8 cellular contexts compared by ENCODE assay signal in genomic region chr3:49121244-49121671, GRCh38. TPM values are rescaled to one million over a fixed set of nuclear protein-coding genes. Genes with fewer than 3 reads are reported as not detected.
A peak's percentile ranks its signal among the peaks of the same experiment; 100 is the strongest.
DNase-seq lines count a peak whose midpoint lies in the region; ATAC-seq, FAIRE-seq and TF ChIP-seq lines count a peak whose summit lies in the region.

No MANE protein-coding gene starts in this region.

- CTCF ChIA-PET in GM12878 (lab: Yijun Ruan, JAX) = interaction anchor here (0.8 to 2.3 kb wide), 4 partner anchors 27 to 418 kb away, joined by 3 to 12 read pairs (median 6); partner anchors contain the start of gene QRICH1

- POLR2A ChIA-PET in GM12878 (lab: Charles Lee) = interaction anchor here (0.6 to 2.6 kb wide), 15 partner anchors 13 to 422 kb away, joined by 3 to 15 read pairs (median 4); partner anchors contain the start of genes NDUFAF3, P4HTM, QRICH1 and WDR6

- ATAC-seq in left ventricle myocardium superior (no peak), GM12878 (no peak), HG02678 (IDR thresholded peaks at IDR 0.05; ENCODE audit: unreplicated experiment) (no peak)

- no peak overlapping the region for H3K9ac ChIP-seq in GM12878 (ENCODE audit: control insufficient read depth, insufficient read depth, low read length)

- H3K4me1 ChIP-seq in cardiac muscle cell (ENCODE audit: low read depth) (peaks cover 10% of the 10 kb centered on the region), GM12878 (ENCODE audit: control insufficient read depth, insufficient read depth, low read length) (peaks cover 10% of the 10 kb centered on the region), mononuclear cell (ENCODE audit: insufficient read depth, low read length) (peaks cover 24% of the 10 kb centered on the region)

- no peaks in the 10 kb centered on the region for H4K20me1 ChIP-seq in GM12878 (ENCODE audit: control insufficient read depth, insufficient read depth)

- DNase-seq in cardiac muscle cell (ENCODE audit: low read depth in 1 of 2, low spot score in 1 of 2) (no peak), left ventricle myocardium superior (no peak), GM12878 (ENCODE audit: low read depth, low spot score) (no peak), urothelium cell line (ENCODE audit: low spot score) (no peak), NK-92 (lab: John Stamatoyannopoulos, UW; ENCODE audit: unreplicated experiment) (no peak), iPS-NIHi11 (ENCODE audit: low spot score) (no peak)

- H3K4me3 ChIP-seq in cardiac muscle cell (no peak overlapping the region), GM12878 (0 out of 2 replicates have a peak overlapping the region, but pooled peaks have one; percentile 100), mononuclear cell (ENCODE audit: low read length) (peak overlapping the region; percentile 95)

- in situ Hi-C loops in GM12878 (cut with MboI) = no loop called here

- RAD21 ChIA-PET in GM12878 (lab: Charles Lee; ENCODE audit: unreplicated experiment) = interaction anchor here (0.9 to 1.5 kb wide), 5 partner anchors 17 to 328 kb away, joined by 3 to 16 read pairs (median 6); partner anchors contain the start of genes QRICH1 and WDR6

- no peak for TF ChIP-seq POLR2A in GM12878 (IDR thresholded peaks at IDR 0.05; ENCODE audit: low read depth, low read length)

- H3K27me3 ChIP-seq in cardiac muscle cell = no peaks in the 10 kb centered on the region
- no peaks in the 10 kb centered on the region for H3K27me3 ChIP-seq in GM12878 (replicated peaks in 1 of 2; ENCODE audit: control insufficient read depth in 2 of 2, insufficient read depth in 2 of 2, low read length in 1 of 2)
- H3K27me3 ChIP-seq in mononuclear cell (ENCODE audit: insufficient read depth, low read length) = no peaks in the 10 kb centered on the region

- intact Hi-C loops in left ventricle myocardium superior (cut with micrococcal nuclease) = no loop called here
- intact Hi-C loops in GM12878 (cut with micrococcal nuclease; ENCODE audit: unreplicated experiment) = no loop called here

- H3K79me2 ChIP-seq in GM12878 (ENCODE audit: control insufficient read depth, insufficient read depth, low read length) = peaks cover 15% of the 10 kb centered on the region

- H2AFZ ChIP-seq in GM12878 (ENCODE audit: control insufficient read depth, low read depth, low read length) = peak overlapping the region; percentile 47

- no TSS peak for BruUV-seq in GM12878 (replicated peaks; lab: Mats Ljungman, UMichigan)

- FAIRE-seq in GM12878 (lab: Jason Lieb, UNC) = no peak
- peak; percentile 9 for FAIRE-seq in urothelium cell line (lab: Jason Lieb, UNC)

- SMC1A ChIA-PET in GM12878 (lab: Charles Lee; ENCODE audit: uncharacterized antibody, unreplicated experiment) = interaction anchor here (0.9 to 2.3 kb wide), 4 partner anchors 14 to 131 kb away, joined by 3 to 14 read pairs (median 3); partner anchors contain the start of genes P4HTM and QRICH1

- no peak for TF ChIP-seq EP300 in GM12878 (IDR thresholded peaks at IDR 0.05; ENCODE audit: borderline replicate concordance in 1 of 2, control insufficient read depth in 1 of 2, low read depth in 2 of 2, low read length in 2 of 2)

- TF ChIP-seq RAD21 in GM12878 (IDR thresholded peaks at IDR 0.05; ENCODE audit: insufficient read depth, low read depth, low read length) = no peak

- H3K27ac ChIP-seq in cardiac muscle cell (peak overlapping the region; percentile 98), GM12878 (ENCODE audit: control insufficient read depth, insufficient read depth) (peak overlapping the region; percentile 79)

- WGBS in GM12878 (ENCODE audit: insufficient coverage, insufficient replicate concordance, low lambda C conversion rate, missing lambda C conversion rate) = 91% methylated on average over 14 of the region's 14 CpGs

- H3K4me2 ChIP-seq in GM12878 (ENCODE audit: control insufficient read depth, insufficient read depth) = peak overlapping the region; percentile 36; the same call in 1 of the 2 replicates

- H3K36me3 ChIP-seq in cardiac muscle cell = peaks cover 48% of the 10 kb centered on the region
- peaks cover 11% of the 10 kb centered on the region in 2 experiments; a peak in 3 of 4 replicates for H3K36me3 ChIP-seq in GM12878 (ENCODE audit: control insufficient read depth in 2 of 2, insufficient read depth in 2 of 2, low read length in 1 of 2)

- TF ChIP-seq CTCF in cardiac muscle cell (IDR thresholded peaks at IDR 0.05; ENCODE audit: low read depth, low read length) = no peak
- TF ChIP-seq CTCF in GM12878 (IDR thresholded peaks at IDR 0.05 in 2 of 3, conservative IDR thresholded peaks at IDR 0.05 in 1 of 3; ENCODE audit: control insufficient read depth in 2 of 3, extremely low read depth in 1 of 3, insufficient read depth in 1 of 3, low read depth in 3 of 3, low read length in 3 of 3) = no peak

- H3K9me3 ChIP-seq in cardiac muscle cell (ENCODE audit: low read depth) = no peaks in the 10 kb centered on the region
- no peaks in the 10 kb centered on the region for H3K9me3 ChIP-seq in GM12878 (replicated peaks; ENCODE audit: control insufficient read depth, insufficient read depth, low read length)
- H3K9me3 ChIP-seq in mononuclear cell (ENCODE audit: low read depth, low read length) = no peaks in the 10 kb centered on the region

RNA-seq across cellular contexts. Expression of gene USP19, which starts 0.6 kb away (rescaled TPM):
- total RNA-seq in cardiac muscle cell (103 and 122 TPM in 2 replicates), left ventricle myocardium superior (64.6 TPM), GM12878 (2014; rRNA removed) (33.6 and 35.2 TPM in 2 replicates), GM12878 (2014; rRNA removed; fragmentation: Illumina TruSeq; extraction: Trizol) (16.1 and 16.6 TPM in 2 replicates), GM12878 (2021) (62.2 and 64.2 TPM in 2 replicates), mononuclear cell (21.5 TPM)
- polyA plus RNA-seq in cardiac muscle cell (50.5 and 61.8 TPM in 2 replicates), GM12878 (2011; rRNA removed) (28.1 and 41.7 TPM in 2 replicates), GM12878 (2014; fragmentation: Illumina TruSeq; extraction: Trizol) (11.1 and 25.7 TPM in 2 replicates), GM12878 (2014; fragmentation: Nextera tagmentation; extraction: Ambion mirVana) (under 1 TPM; 0.24 to 0.68 TPM), GM12878 (2014; rRNA removed) (40.7 and 44.8 TPM in 2 replicates), GM12878 (2016; fragmentation: Nextera tagmentation; extraction: Ambion mirVana) (10 to 100 TPM; 32.7 to 36.6 TPM)
- total RNA-seq in GM12878 (2013; cell fraction: nucleolus; rRNA removed) = 44.3 and 49.9 TPM in 2 replicates
- 23.8 TPM for polyA plus RNA-seq in GM12878 (2011; ENCODE audit: low read depth)
- polyA plus RNA-seq in GM12878 (2011; cell fraction: cytosol; rRNA removed) = 46.1 and 62.5 TPM in 2 replicates
- polyA plus RNA-seq in GM12878 (2011; cell fraction: nucleus; rRNA removed) = 150 and 158 TPM in 2 replicates
- polyA plus RNA-seq in GM12878 (2012) = 25.7 and 27.6 TPM in 2 replicates
- 102 and 109 TPM in 2 replicates for polyA minus RNA-seq in GM12878 (2011; rRNA and poly(A)+ RNA removed)
- polyA minus RNA-seq in GM12878 (2011; cell fraction: cytosol; rRNA and poly(A)+ RNA removed) = 24.2 and 26.1 TPM in 2 replicates
- polyA minus RNA-seq in GM12878 (2011; cell fraction: nucleus; rRNA and poly(A)+ RNA removed) = 25.5 and 46.9 TPM in 2 replicates

RNA-seq across cellular contexts. Expression of gene LAMB2, which starts 11.6 kb away (rescaled TPM):
- total RNA-seq in cardiac muscle cell = 875 and 1,233 TPM in 2 replicates
- polyA plus RNA-seq in cardiac muscle cell = 615 and 708 TPM in 2 replicates
- 798 TPM for total RNA-seq in left ventricle myocardium superior
- total RNA-seq in GM12878 (2013; cell fraction: nucleolus; rRNA removed) = 0.61 and 2.9 TPM in 2 replicates
- total RNA-seq in GM12878 (2014; rRNA removed) = 0.23 TPM in 1 of 2 replicates, not detected in the other
- not detected in 2 replicates for total RNA-seq in GM12878 (2014; rRNA removed; fragmentation: Illumina TruSeq; extraction: Trizol)
- 3.2 and 3.3 TPM in 2 replicates for total RNA-seq in GM12878 (2021)
- not detected for polyA plus RNA-seq in GM12878 (2011; ENCODE audit: low read depth)
- polyA plus RNA-seq in GM12878 (2011; rRNA removed) = 0.18 TPM in 1 of 2 replicates, not detected in the other
- polyA plus RNA-seq in GM12878 (2011; cell fraction: cytosol; rRNA removed) = 0.15 and 0.42 TPM in 2 replicates
- polyA plus RNA-seq in GM12878 (2011; cell fraction: nucleus; rRNA removed) = 3.9 and 5.4 TPM in 2 replicates
- 0.44 TPM in 1 of 2 replicates, not detected in the other for polyA plus RNA-seq in GM12878 (2012)
- 0.13 TPM in 1 of 2 replicates, not detected in the other for polyA plus RNA-seq in GM12878 (2014; fragmentation: Illumina TruSeq; extraction: Trizol)
- polyA plus RNA-seq in GM12878 (2014; fragmentation: Nextera tagmentation; extraction: Ambion mirVana) = not detected
- polyA plus RNA-seq in GM12878 (2014; rRNA removed) = 0.24 and 0.64 TPM in 2 replicates
- 1 to 10 TPM in 1 of 2 experiments, under 1 TPM in 1; 0.67 to 1.0 TPM for polyA plus RNA-seq in GM12878 (2016; fragmentation: Nextera tagmentation; extraction: Ambion mirVana)
- polyA minus RNA-seq in GM12878 (2011; rRNA and poly(A)+ RNA removed) = 0.31 TPM in 1 of 2 replicates, not detected in the other
- polyA minus RNA-seq in GM12878 (2011; cell fraction: cytosol; rRNA and poly(A)+ RNA removed) = not detected in 2 replicates
- 0.97 TPM in 1 of 2 replicates, not detected in the other for polyA minus RNA-seq in GM12878 (2011; cell fraction: nucleus; rRNA and poly(A)+ RNA removed)
- 3.1 TPM for total RNA-seq in mononuclear cell

RNA-seq across cellular contexts. Expression of gene QARS1, which starts 16.7 kb away (rescaled TPM):
- total RNA-seq in cardiac muscle cell = 277 and 345 TPM in 2 replicates
- 173 and 188 TPM in 2 replicates for polyA plus RNA-seq in cardiac muscle cell
- total RNA-seq in left ventricle myocardium superior = 227 TPM
- total RNA-seq in GM12878 (2013; cell fraction: nucleolus; rRNA removed) = 216 and 218 TPM in 2 replicates
- total RNA-seq in GM12878 (2014; rRNA removed) = 461 and 476 TPM in 2 replicates
- total RNA-seq in GM12878 (2014; rRNA removed; fragmentation: Illumina TruSeq; extraction: Trizol) = 199 and 212 TPM in 2 replicates
- 369 and 380 TPM in 2 replicates for total RNA-seq in GM12878 (2021)
- polyA plus RNA-seq in GM12878 (2011; ENCODE audit: low read depth) = 218 TPM
- 144 and 309 TPM in 2 replicates for polyA plus RNA-seq in GM12878 (2011; rRNA removed)
- polyA plus RNA-seq in GM12878 (2011; cell fraction: cytosol; rRNA removed) = 527 and 634 TPM in 2 replicates
- polyA plus RNA-seq in GM12878 (2011; cell fraction: nucleus; rRNA removed) = 904 and 1,136 TPM in 2 replicates
- polyA plus RNA-seq in GM12878 (2012) = 327 and 350 TPM in 2 replicates
- 249 and 362 TPM in 2 replicates for polyA plus RNA-seq in GM12878 (2014; fragmentation: Illumina TruSeq; extraction: Trizol)
- 100 to 1,000 TPM; 229 to 328 TPM for polyA plus RNA-seq in GM12878 (2014; fragmentation: Nextera tagmentation; extraction: Ambion mirVana)
- 385 and 397 TPM in 2 replicates for polyA plus RNA-seq in GM12878 (2014; rRNA removed)
- 100 to 1,000 TPM; 168 to 185 TPM for polyA plus RNA-seq in GM12878 (2016; fragmentation: Nextera tagmentation; extraction: Ambion mirVana)
- 263 and 286 TPM in 2 replicates for polyA minus RNA-seq in GM12878 (2011; rRNA and poly(A)+ RNA removed)
- 87.8 and 145 TPM in 2 replicates for polyA minus RNA-seq in GM12878 (2011; cell fraction: cytosol; rRNA and poly(A)+ RNA removed)
- polyA minus RNA-seq in GM12878 (2011; cell fraction: nucleus; rRNA and poly(A)+ RNA removed) = 189 and 310 TPM in 2 replicates
- 262 TPM for total RNA-seq in mononuclear cell

RNA-seq across cellular contexts. Expression of gene QRICH1, which starts 27.4 kb away (rescaled TPM):
- total RNA-seq in cardiac muscle cell = 94.4 and 116 TPM in 2 replicates
- 42.0 and 44.3 TPM in 2 replicates for polyA plus RNA-seq in cardiac muscle cell
- 61.9 TPM for total RNA-seq in left ventricle myocardium superior
- 118 and 125 TPM in 2 replicates for total RNA-seq in GM12878 (2013; cell fraction: nucleolus; rRNA removed)
- 93.8 and 95.7 TPM in 2 replicates for total RNA-seq in GM12878 (2014; rRNA removed)
- total RNA-seq in GM12878 (2014; rRNA removed; fragmentation: Illumina TruSeq; extraction: Trizol) = 78.1 and 85.6 TPM in 2 replicates
- 89.5 and 96.9 TPM in 2 replicates for total RNA-seq in GM12878 (2021)
- 27.6 TPM for polyA plus RNA-seq in GM12878 (2011; ENCODE audit: low read depth)
- 52.1 and 86.8 TPM in 2 replicates for polyA plus RNA-seq in GM12878 (2011; rRNA removed)
- polyA plus RNA-seq in GM12878 (2011; cell fraction: cytosol; rRNA removed) = 91.0 and 91.5 TPM in 2 replicates
- polyA plus RNA-seq in GM12878 (2011; cell fraction: nucleus; rRNA removed) = 154 and 169 TPM in 2 replicates
- polyA plus RNA-seq in GM12878 (2012) = 39.4 and 46.0 TPM in 2 replicates
- 84.8 and 356 TPM in 2 replicates for polyA plus RNA-seq in GM12878 (2014; fragmentation: Illumina TruSeq; extraction: Trizol)
- polyA plus RNA-seq in GM12878 (2014; fragmentation: Nextera tagmentation; extraction: Ambion mirVana) = 10 to 100 TPM; 22.2 to 23.3 TPM
- polyA plus RNA-seq in GM12878 (2014; rRNA removed) = 116 and 117 TPM in 2 replicates
- 10 to 100 TPM; 41.6 to 48.7 TPM for polyA plus RNA-seq in GM12878 (2016; fragmentation: Nextera tagmentation; extraction: Ambion mirVana)
- polyA minus RNA-seq in GM12878 (2011; rRNA and poly(A)+ RNA removed) = 101 and 137 TPM in 2 replicates
- 69.2 and 88.9 TPM in 2 replicates for polyA minus RNA-seq in GM12878 (2011; cell fraction: cytosol; rRNA and poly(A)+ RNA removed)
- 29.7 and 41.9 TPM in 2 replicates for polyA minus RNA-seq in GM12878 (2011; cell fraction: nucleus; rRNA and poly(A)+ RNA removed)
- 143 TPM for total RNA-seq in mononuclear cell

RNA-seq across cellular contexts. Expression of gene CCDC71, which starts 44.9 kb away (rescaled TPM):
- total RNA-seq in cardiac muscle cell = 44.4 and 59.2 TPM in 2 replicates
- polyA plus RNA-seq in cardiac muscle cell = 0.39 and 0.56 TPM in 2 replicates
- 10.2 TPM for total RNA-seq in left ventricle myocardium superior
- total RNA-seq in GM12878 (2013; cell fraction: nucleolus; rRNA removed) = 51.7 and 62.8 TPM in 2 replicates
- 34.0 and 38.0 TPM in 2 replicates for total RNA-seq in GM12878 (2014; rRNA removed)
- total RNA-seq in GM12878 (2014; rRNA removed; fragmentation: Illumina TruSeq; extraction: Trizol) = 19.9 and 21.8 TPM in 2 replicates
- total RNA-seq in GM12878 (2021) = 30.3 and 31.8 TPM in 2 replicates
- polyA plus RNA-seq in GM12878 (2011; ENCODE audit: low read depth) = 8.9 TPM
- 6.4 and 12.4 TPM in 2 replicates for polyA plus RNA-seq in GM12878 (2011; rRNA removed)
- polyA plus RNA-seq in GM12878 (2011; cell fraction: cytosol; rRNA removed) = 21.4 and 25.7 TPM in 2 replicates
- 16.0 and 17.1 TPM in 2 replicates for polyA plus RNA-seq in GM12878 (2011; cell fraction: nucleus; rRNA removed)
- polyA plus RNA-seq in GM12878 (2012) = 16.7 and 17.5 TPM in 2 replicates
- polyA plus RNA-seq in GM12878 (2014; fragmentation: Illumina TruSeq; extraction: Trizol) = 6.9 and 19.7 TPM in 2 replicates
- under 1 TPM; 0.20 to 0.24 TPM for polyA plus RNA-seq in GM12878 (2014; fragmentation: Nextera tagmentation; extraction: Ambion mirVana)
- 31.8 and 36.1 TPM in 2 replicates for polyA plus RNA-seq in GM12878 (2014; rRNA removed)
- polyA plus RNA-seq in GM12878 (2016; fragmentation: Nextera tagmentation; extraction: Ambion mirVana) = 1 to 10 TPM; 1.0 to 1.7 TPM
- 34.0 and 50.8 TPM in 2 replicates for polyA minus RNA-seq in GM12878 (2011; rRNA and poly(A)+ RNA removed)
- 8.7 and 10.4 TPM in 2 replicates for polyA minus RNA-seq in GM12878 (2011; cell fraction: cytosol; rRNA and poly(A)+ RNA removed)
- 27.1 and 41.2 TPM in 2 replicates for polyA minus RNA-seq in GM12878 (2011; cell fraction: nucleus; rRNA and poly(A)+ RNA removed)
- 15.4 TPM for total RNA-seq in mononuclear cell

Comparison
In these comparisons a context has a peak if more than half of its experiments do, and no peak if none do; other contexts are left out.
1. RNA of gene LAMB2, which starts 11.6 kb away (total RNA-seq): 875 to 1,233 TPM in cardiac muscle cell and 798 TPM in left ventricle myocardium superior (single experiment); 3.1 TPM in mononuclear cell (single experiment) and 0.23 to 3.3 TPM in GM12878; every median in the first group is over 100 times any median in the second.